Comparison of ENCODE assay signal across 1 cellular context in the genomic region with DNA sequence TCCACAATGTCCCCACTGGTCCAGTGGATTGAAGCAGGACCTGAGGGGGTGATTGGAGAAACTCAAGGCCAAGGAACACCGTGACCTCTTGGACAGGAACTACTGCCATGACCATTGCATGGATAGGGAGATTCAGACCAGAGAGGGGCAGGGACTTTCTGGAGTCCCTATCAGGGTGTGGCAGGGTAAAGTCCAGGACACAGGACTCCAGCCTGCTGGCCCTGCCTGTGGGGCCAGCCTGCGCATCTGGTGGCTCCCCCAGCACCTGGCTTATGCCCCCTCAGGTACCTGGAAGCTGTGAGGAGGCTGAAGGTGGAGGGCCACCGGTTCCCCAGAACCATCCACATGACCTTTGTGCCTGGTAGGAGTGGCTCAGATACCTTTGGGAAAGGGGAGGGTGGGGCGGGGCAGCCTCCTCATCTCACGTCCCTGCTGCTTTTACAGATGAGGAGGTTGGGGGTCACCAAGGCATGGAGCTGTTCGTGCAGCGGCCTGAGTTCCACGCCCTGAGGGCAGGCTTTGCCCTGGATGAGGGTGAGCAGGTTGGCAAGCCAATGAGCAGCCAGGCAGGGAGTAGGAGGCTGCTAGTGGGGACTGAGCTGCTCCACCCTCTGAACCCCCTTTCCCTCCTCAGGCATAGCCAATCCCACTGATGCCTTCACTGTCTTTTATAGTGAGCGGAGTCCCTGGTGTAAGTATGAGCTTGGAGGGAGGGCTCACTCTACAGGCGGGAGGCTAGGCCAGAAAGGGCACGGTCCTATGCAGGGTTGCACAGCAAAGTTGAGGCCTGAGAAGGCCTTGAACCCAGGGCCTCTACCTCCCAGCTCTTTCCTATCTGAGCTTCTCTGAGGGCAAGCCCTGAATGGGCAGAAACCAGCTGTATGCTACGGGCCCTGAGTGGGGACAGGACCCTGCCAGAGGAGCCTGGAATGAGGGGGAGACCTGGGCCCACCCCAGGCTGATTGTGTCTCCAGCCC.
TF ChIP-seq lines count a peak whose summit lies in the region.

No MANE protein-coding gene starts in this region.

TF ChIP-seq in SK-N-SH, 30 proteins besides CTCF, POLR2A, EP300 and RAD21:
- TF ChIP-seq EZH2phosphoT487 (IDR thresholded peaks at IDR 0.05; ENCODE audit: borderline replicate concordance, low read depth) (no peak), FOXM1 (IDR thresholded peaks at IDR 0.05; ENCODE audit: low read depth) (no peak), ELF1 (IDR thresholded peaks at IDR 0.05) (no peak), NFIC (IDR thresholded peaks at IDR 0.05; ENCODE audit: borderline replicate concordance) (no peak), MXI1 (IDR thresholded peaks at IDR 0.05; ENCODE audit: low read depth, low read length) (no peak), JUND (IDR thresholded peaks at IDR 0.05) (no peak), TCF12 (IDR thresholded peaks at IDR 0.05) (no peak), USF1 (IDR thresholded peaks at IDR 0.05; ENCODE audit: borderline replicate concordance, low read depth) (no peak), RXRA (IDR thresholded peaks at IDR 0.05; ENCODE audit: borderline replicate concordance, low read depth) (no peak), RCOR1 (IDR thresholded peaks at IDR 0.05; ENCODE audit: low read length) (no peak), CHD2 (IDR thresholded peaks at IDR 0.05; ENCODE audit: low read length, partially characterized antibody) (no peak), REST (IDR thresholded peaks at IDR 0.05; ENCODE audit: low read depth, low read length) (no peak), NRF1 (IDR thresholded peaks at IDR 0.05; ENCODE audit: low read depth, low read length) (no peak), RFX5 (IDR thresholded peaks at IDR 0.05; ENCODE audit: low read length) (no peak), IRF3 (IDR thresholded peaks at IDR 0.05; ENCODE audit: low read depth, low read length) (no peak), MAX (IDR thresholded peaks at IDR 0.05; ENCODE audit: low read depth) (no peak), GABPA (IDR thresholded peaks at IDR 0.05; ENCODE audit: low read depth) (no peak), SMC3 (IDR thresholded peaks at IDR 0.05; ENCODE audit: low read depth, low read length) (no peak), TAF1 (IDR thresholded peaks at IDR 0.05; ENCODE audit: borderline replicate concordance, low read depth, low read length) (no peak)
